1 cellular context compared by ENCODE assay signal in genomic region chr10:75209325-75210192, GRCh38.
TF ChIP-seq lines count a peak whose summit lies in the region.

No MANE protein-coding gene starts in this region.

TF ChIP-seq in GM12878, 131 proteins besides CTCF, POLR2A, EP300 and RAD21 (continued from another document):
- peak; percentile 90 for TF ChIP-seq ZNF592 (IDR thresholded peaks at IDR 0.05)
- TF ChIP-seq NFIC (IDR thresholded peaks at IDR 0.05; ENCODE audit: low read depth, low read length): no peak
- TF ChIP-seq JUNB (IDR thresholded peaks at IDR 0.05): no peak
- TF ChIP-seq MLLT1 (IDR thresholded peaks at IDR 0.05): peak; percentile 85; the same call in 1 of the 2 replicates
- TF ChIP-seq, protein P1, sequence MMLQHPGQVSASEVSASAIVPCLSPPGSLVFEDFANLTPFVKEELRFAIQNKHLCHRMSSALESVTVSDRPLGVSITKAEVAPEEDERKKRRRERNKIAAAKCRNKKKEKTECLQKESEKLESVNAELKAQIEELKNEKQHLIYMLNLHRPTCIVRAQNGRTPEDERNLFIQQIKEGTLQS (IDR thresholded peaks at IDR 0.05; ENCODE audit: borderline replicate concordance, extremely low read depth, low read depth, low read length): no peak
- TF ChIP-seq SUPT20H (IDR thresholded peaks at IDR 0.05; ENCODE audit: borderline replicate concordance, control insufficient read depth, low read depth, low read length): no peak
- TF ChIP-seq EZH2 (IDR thresholded peaks at IDR 0.05; ENCODE audit: borderline replicate concordance, control insufficient read depth, low read depth, low read length): no peak
- no peak for TF ChIP-seq WRNIP1 (IDR thresholded peaks at IDR 0.05; ENCODE audit: borderline replicate concordance, low read depth, low read length)
- TF ChIP-seq ZSCAN29 (IDR thresholded peaks at IDR 0.05): no peak
- peak; percentile 52; the same call in 1 of the 2 replicates for TF ChIP-seq TAF1 (IDR thresholded peaks at IDR 0.05; ENCODE audit: borderline replicate concordance, low read depth, low read length)
- TF ChIP-seq HDGF (IDR thresholded peaks at IDR 0.05): 0 out of 2 replicates have a peak, but pooled peaks have one; percentile 20
- TF ChIP-seq PAX8 (IDR thresholded peaks at IDR 0.05): no peak
- TF ChIP-seq BRCA1 (IDR thresholded peaks at IDR 0.05; ENCODE audit: low read depth, low read length): no peak
- TF ChIP-seq, protein P2, sequence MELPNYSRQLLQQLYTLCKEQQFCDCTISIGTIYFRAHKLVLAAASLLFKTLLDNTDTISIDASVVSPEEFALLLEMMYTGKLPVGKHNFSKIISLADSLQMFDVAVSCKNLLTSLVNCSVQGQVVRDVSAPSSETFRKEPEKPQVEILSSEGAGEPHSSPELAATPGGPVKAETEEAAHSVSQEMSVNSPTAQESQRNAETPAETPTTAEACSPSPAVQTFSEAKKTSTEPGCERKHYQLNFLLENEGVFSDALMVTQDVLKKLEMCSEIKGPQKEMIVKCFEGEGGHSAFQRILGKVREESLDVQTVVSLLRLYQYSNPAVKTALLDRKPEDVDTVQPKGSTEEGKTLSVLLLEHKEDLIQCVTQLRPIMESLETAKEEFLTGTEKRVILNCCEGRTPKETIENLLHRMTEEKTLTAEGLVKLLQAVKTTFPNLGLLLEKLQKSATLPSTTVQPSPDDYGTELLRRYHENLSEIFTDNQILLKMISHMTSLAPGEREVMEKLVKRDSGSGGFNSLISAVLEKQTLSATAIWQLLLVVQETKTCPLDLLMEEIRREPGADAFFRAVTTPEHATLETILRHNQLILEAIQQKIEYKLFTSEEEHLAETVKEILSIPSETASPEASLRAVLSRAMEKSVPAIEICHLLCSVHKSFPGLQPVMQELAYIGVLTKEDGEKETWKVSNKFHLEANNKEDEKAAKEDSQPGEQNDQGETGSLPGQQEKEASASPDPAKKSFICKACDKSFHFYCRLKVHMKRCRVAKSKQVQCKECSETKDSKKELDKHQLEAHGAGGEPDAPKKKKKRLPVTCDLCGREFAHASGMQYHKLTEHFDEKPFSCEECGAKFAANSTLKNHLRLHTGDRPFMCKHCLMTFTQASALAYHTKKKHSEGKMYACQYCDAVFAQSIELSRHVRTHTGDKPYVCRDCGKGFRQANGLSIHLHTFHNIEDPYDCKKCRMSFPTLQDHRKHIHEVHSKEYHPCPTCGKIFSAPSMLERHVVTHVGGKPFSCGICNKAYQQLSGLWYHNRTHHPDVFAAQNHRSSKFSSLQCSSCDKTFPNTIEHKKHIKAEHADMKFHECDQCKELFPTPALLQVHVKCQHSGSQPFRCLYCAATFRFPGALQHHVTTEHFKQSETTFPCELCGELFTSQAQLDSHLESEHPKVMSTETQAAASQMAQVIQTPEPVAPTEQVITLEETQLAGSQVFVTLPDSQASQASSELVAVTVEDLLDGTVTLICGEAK (IDR thresholded peaks at IDR 0.05; ENCODE audit: borderline replicate concordance): 0 out of 2 replicates have a peak, but pooled peaks have one; percentile 36
- TF ChIP-seq ZZZ3 (IDR thresholded peaks at IDR 0.05; ENCODE audit: control insufficient read depth, insufficient read length, low read depth): no peak
- TF ChIP-seq NFYA (IDR thresholded peaks at IDR 0.05; ENCODE audit: borderline replicate concordance, low read depth, low read length): no peak
- TF ChIP-seq MTA2 (IDR thresholded peaks at IDR 0.05; ENCODE audit: low read depth): no peak
- TF ChIP-seq PML (IDR thresholded peaks at IDR 0.05; ENCODE audit: low read length): peak; percentile 55; the same call in 1 of the 2 replicates
- TF ChIP-seq BACH1 (IDR thresholded peaks at IDR 0.05; ENCODE audit: borderline replicate concordance): no peak
- TF ChIP-seq MXI1 (IDR thresholded peaks at IDR 0.05; ENCODE audit: low read depth, low read length): 0 out of 2 replicates have a peak, but pooled peaks have one; percentile 54
- 0 out of 2 replicates have a peak, but pooled peaks have one; percentile 12 for TF ChIP-seq YY1 (IDR thresholded peaks at IDR 0.05; ENCODE audit: low read depth, low read length)
- TF ChIP-seq ASH2L (IDR thresholded peaks at IDR 0.05; ENCODE audit: borderline replicate concordance, low read depth): no peak
- no peak for TF ChIP-seq CEBPB (IDR thresholded peaks at IDR 0.05; ENCODE audit: borderline replicate concordance in 1 of 2, low read depth in 2 of 2, low read length in 2 of 2)
- TF ChIP-seq CREB1 (IDR thresholded peaks at IDR 0.05; ENCODE audit: low read depth): no peak
- TF ChIP-seq, protein P3, sequence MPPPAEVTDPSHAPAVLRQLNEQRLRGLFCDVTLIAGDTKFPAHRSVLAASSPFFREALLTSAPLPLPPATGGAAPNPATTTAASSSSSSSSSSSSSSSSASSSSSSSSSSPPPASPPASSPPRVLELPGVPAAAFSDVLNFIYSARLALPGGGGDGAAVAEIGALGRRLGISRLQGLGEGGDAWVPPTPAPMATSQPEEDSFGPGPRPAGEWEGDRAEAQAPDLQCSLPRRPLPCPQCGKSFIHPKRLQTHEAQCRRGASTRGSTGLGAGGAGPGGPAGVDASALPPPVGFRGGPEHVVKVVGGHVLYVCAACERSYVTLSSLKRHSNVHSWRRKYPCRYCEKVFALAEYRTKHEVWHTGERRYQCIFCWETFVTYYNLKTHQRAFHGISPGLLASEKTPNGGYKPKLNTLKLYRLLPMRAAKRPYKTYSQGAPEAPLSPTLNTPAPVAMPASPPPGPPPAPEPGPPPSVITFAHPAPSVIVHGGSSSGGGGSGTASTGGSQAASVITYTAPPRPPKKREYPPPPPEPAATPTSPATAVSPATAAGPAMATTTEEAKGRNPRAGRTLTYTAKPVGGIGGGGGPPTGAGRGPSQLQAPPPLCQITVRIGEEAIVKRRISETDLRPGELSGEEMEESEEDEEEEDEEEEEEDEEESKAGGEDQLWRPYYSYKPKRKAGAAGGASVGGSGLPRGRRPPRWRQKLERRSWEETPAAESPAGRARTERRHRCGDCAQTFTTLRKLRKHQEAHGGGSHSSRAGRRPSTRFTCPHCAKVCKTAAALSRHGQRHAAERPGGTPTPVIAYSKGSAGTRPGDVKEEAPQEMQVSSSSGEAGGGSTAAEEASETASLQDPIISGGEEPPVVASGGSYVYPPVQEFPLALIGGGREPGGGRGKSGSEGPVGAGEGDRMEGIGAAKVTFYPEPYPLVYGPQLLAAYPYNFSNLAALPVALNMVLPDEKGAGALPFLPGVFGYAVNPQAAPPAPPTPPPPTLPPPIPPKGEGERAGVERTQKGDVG (CRISPR knock-in tag; IDR thresholded peaks at IDR 0.05): no peak
- no peak for TF ChIP-seq TBL1XR1 (IDR thresholded peaks at IDR 0.05; ENCODE audit: low read depth, low read length)
- TF ChIP-seq SIX5 (IDR thresholded peaks at IDR 0.05; ENCODE audit: low read depth, low read length, severe bottlenecking): no peak
- peak; percentile 94 for TF ChIP-seq ZNF687 (IDR thresholded peaks at IDR 0.05)
- no peak for TF ChIP-seq YBX1 (IDR thresholded peaks at IDR 0.05)
TF ChIP-seq in GM12878: peak in this region for 12.
